In genomic region chr1:155272466-155273133, GRCh38 we compare ENCODE assay signal across 9 cellular contexts. TPM values are rescaled to one million over a fixed set of nuclear protein-coding genes. Genes with fewer than 3 reads are reported as not detected.
DNase-seq lines count a peak whose midpoint lies in the region; ATAC-seq, FAIRE-seq and TF ChIP-seq lines count a peak whose summit lies in the region.
"Had no signal": no experiment of that assay in that cellular context is flagged by ENCODE, and none has a peak within 500 bp of the region (broad histone marks: within the 10 kb centered on the region; RNA-seq: fewer than 3 reads in every experiment).

No MANE protein-coding gene starts in this region.

- H3K27me3 Mint-ChIP-seq in astrocyte (ENCODE audit: low read depth, unreplicated experiment) = no peaks in the 10 kb centered on the region

- H3K27ac ChIP-seq in astrocyte (ENCODE audit: low read depth, low read length) (peak overlapping the region; percentile 82), stomach (peak overlapping the region; percentile 91 to 99 (median 96))

- peaks cover 33% of the 10 kb centered on the region for H3K36me3 ChIP-seq in astrocyte (ENCODE audit: insufficient read depth, low read length)
- peaks cover 34 to 42% (median 38%) of the 10 kb centered on the region in 4 donors for H3K36me3 ChIP-seq in stomach

- H3K4me2 ChIP-seq in astrocyte (ENCODE audit: low read length) = peak overlapping the region; percentile 92

- FAIRE-seq in astrocyte (lab: Jason Lieb, UNC) = no peak

- TF ChIP-seq EP300 in stomach (IDR thresholded peaks at IDR 0.05) = no peak

- peak overlapping the region; percentile 44 for H2AFZ ChIP-seq in astrocyte (ENCODE audit: low read depth, low read length)

- peak overlapping the region; percentile 83 for H3K9ac ChIP-seq in astrocyte (ENCODE audit: low read length)

- H3K4me1 ChIP-seq in astrocyte (ENCODE audit: insufficient read depth, low read length) (peaks cover 19% of the 10 kb centered on the region), stomach (peaks cover 19 to 39% (median 35%) of the 10 kb centered on the region in 4 donors)

- TF ChIP-seq CTCF in astrocyte (IDR thresholded peaks at IDR 0.05; ENCODE audit: insufficient read depth, low read depth, low read length) = no peak
- TF ChIP-seq CTCF in stomach (IDR thresholded peaks at IDR 0.05) = no peak

- peaks cover 42% of the 10 kb centered on the region for H4K20me1 ChIP-seq in astrocyte (ENCODE audit: insufficient read depth, low read length)

- no peak for TF ChIP-seq POLR2A in stomach (IDR thresholded peaks at IDR 0.05)

- H3K4me3 ChIP-seq in astrocyte (ENCODE audit: insufficient read depth, low read depth, low read length) (peak overlapping the region; percentile 81), stomach (peak overlapping the region; percentile 61 to 87 (median 81))

- H3K9me3 Mint-ChIP-seq in astrocyte (ENCODE audit: unreplicated experiment) = no peaks in the 10 kb centered on the region

- DNase-seq in COLO829 (ENCODE audit: low spot score) = peak; percentile 81
- DNase-seq in KBM-7 = peak; percentile 39
- peak; percentile 63 for DNase-seq in astrocyte (ENCODE audit: low read depth)
- DNase-seq in iris pigment epithelial cell (ENCODE audit: low read depth) = peak; percentile 81
- no peak for DNase-seq in stomach
- no peak for DNase-seq in G401 (ENCODE audit: low spot score)
- no peak for DNase-seq in NCI-H526 treated with DMSO at 0.1 percent for 48 hours (lab: John Stamatoyannopoulos, UW)

- peaks cover 14% of the 10 kb centered on the region for H3K36me3 Mint-ChIP-seq in astrocyte (ENCODE audit: low read depth, unreplicated experiment)

- in situ Hi-C loops in KBM-7 (cut with MboI; ENCODE audit: low pct_unique_long_range_greater_than_20kb, low sequenced_read_pairs) = no loop called here
- in situ Hi-C loops in G401 (cut with HindIII; ENCODE audit: low sequenced_read_pairs) = no loop called here

- WGBS in stomach, 5 donors = 8 to 14% (median 11%) methylated on average over 15 of the region's 15 CpGs

- peaks cover 13% of the 10 kb centered on the region for H3K4me1 Mint-ChIP-seq in astrocyte (ENCODE audit: low read depth, unreplicated experiment)

- intact Hi-C loops in stomach (cut with DNase I; ENCODE audit: low total_unique reads) = no loop called here

- H3K27ac Mint-ChIP-seq in astrocyte (ENCODE audit: unreplicated experiment) = peak overlapping the region; percentile 67

- no peak for ATAC-seq in GM19351 (IDR thresholded peaks at IDR 0.05; ENCODE audit: unreplicated experiment)

- peak overlapping the region; percentile 90 for H3K4me3 Mint-ChIP-seq in astrocyte (ENCODE audit: unreplicated experiment)

- no peaks in the 10 kb centered on the region for H3K27me3 ChIP-seq in astrocyte (ENCODE audit: insufficient read depth, low read length)
- no peaks in the 10 kb centered on the region for H3K27me3 ChIP-seq in stomach

- no peaks in the 10 kb centered on the region for H3K9me3 ChIP-seq in astrocyte (ENCODE audit: insufficient read depth, low read depth, low read length)
- H3K9me3 ChIP-seq in stomach = no peaks in the 10 kb centered on the region

- peaks cover 48% of the 10 kb centered on the region for H3K79me2 ChIP-seq in astrocyte (ENCODE audit: insufficient read depth, low read length)

RNA-seq across cellular contexts. Expression of gene CLK2, which starts 0.7 kb away (rescaled TPM):
- total RNA-seq in astrocyte = 31.7 and 36.1 TPM in 2 replicates
- 10 to 100 TPM; 29.7 to 77.6 (median 53.6) TPM for total RNA-seq in stomach
- 10 to 100 TPM; 16.0 to 46.4 (median 17.0) TPM for polyA plus RNA-seq in stomach
- total RNA-seq in G401 (2014; rRNA removed; shearing (Covaris generic)) = 32.1 and 47.4 TPM in 2 replicates

RNA-seq across cellular contexts. Expression of gene HCN3, which starts 4.7 kb away (rescaled TPM):
- total RNA-seq in astrocyte = 3.4 and 3.6 TPM in 2 replicates
- total RNA-seq in stomach = 10 to 100 TPM in 1 of 5 donors, 1 to 10 TPM in 4; 1.1 to 13.6 (median 2.7) TPM
- 1 to 10 TPM in 2 of 3 donors, under 1 TPM in 1; 0.46 to 3.1 (median 1.1) TPM for polyA plus RNA-seq in stomach
- total RNA-seq in G401 (2014; rRNA removed; shearing (Covaris generic)) = 1.1 and 3.3 TPM in 2 replicates

RNA-seq across cellular contexts. Expression of gene SCAMP3, which starts 10.4 kb away (rescaled TPM):
- 68.9 and 70.3 TPM in 2 replicates for total RNA-seq in astrocyte
- 10 to 100 TPM in 4 of 5 donors, 1 to 10 TPM in 1; 7.0 to 32.6 (median 24.1) TPM for total RNA-seq in stomach
- 10 to 100 TPM; 25.8 to 48.4 (median 45.4) TPM for polyA plus RNA-seq in stomach
- 24.3 and 49.0 TPM in 2 replicates for total RNA-seq in G401 (2014; rRNA removed; shearing (Covaris generic))

RNA-seq across cellular contexts. Expression of gene ENTREP3, which starts 17.3 kb away (rescaled TPM):
- 51.1 and 51.7 TPM in 2 replicates for total RNA-seq in astrocyte
- 10 to 100 TPM in 4 of 5 donors, 1 to 10 TPM in 1; 2.8 to 77.9 (median 19.6) TPM for total RNA-seq in stomach
- polyA plus RNA-seq in stomach = 10 to 100 TPM in 2 of 3 donors, 1 to 10 TPM in 1; 9.7 to 20.5 (median 11.6) TPM
- total RNA-seq in G401 (2014; rRNA removed; shearing (Covaris generic)) = 5.4 and 7.3 TPM in 2 replicates

RNA-seq across cellular contexts. Expression of gene PKLR, which starts 28.6 kb away (rescaled TPM):
- total RNA-seq in astrocyte (not detected in 2 replicates), stomach (1 to 10 TPM in 1 of 5 donors, not detected in 4; 4.6 TPM)
- not detected for polyA plus RNA-seq in stomach
- not detected in 2 replicates for total RNA-seq in G401 (2014; rRNA removed; shearing (Covaris generic))
- total RNA-seq: subcutaneous adipose tissue had no signal

Comparison
In these comparisons a context has a peak if more than half of its experiments do, and no peak if none do; other contexts are left out.
1. DNase-seq: peak in COLO829 (single experiment), KBM-7 (single experiment), astrocyte (single experiment) and iris pigment epithelial cell (single experiment); none in stomach (single experiment), G401 (single experiment) and NCI-H526 treated with DMSO at 0.1 percent for 48 hours (single experiment).